In the genomic region with DNA sequence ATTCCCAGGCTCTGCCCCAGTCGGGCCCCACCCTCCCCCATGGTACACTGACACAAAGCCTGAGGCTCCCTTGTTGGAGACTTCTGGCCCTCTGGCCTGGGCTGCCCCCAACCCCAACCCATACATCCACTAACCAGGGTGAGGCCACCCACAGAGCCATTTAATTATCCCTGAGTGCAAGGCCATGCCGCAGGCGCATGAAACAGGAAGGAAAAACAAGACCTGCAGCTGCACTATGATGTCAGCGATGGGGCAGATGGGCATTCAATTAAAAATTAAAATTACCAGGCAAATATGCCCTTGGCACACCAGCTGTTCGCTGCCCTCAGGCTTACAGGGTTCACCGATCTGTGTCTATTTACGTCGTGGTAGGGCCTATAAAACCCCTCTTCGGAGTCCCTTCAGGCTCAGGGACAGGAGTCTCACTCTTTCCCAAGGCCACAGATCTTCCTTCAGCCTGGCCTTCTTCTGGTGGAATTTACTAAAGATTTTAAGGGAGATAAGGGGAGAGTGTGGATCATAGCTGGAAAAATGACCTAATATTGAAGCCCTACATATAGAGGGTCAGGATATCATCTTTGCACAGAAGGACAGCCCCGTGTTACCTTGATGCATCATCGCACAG, we compare ENCODE assay signal across 13 cellular contexts. TPM values are rescaled to one million over a fixed set of nuclear protein-coding genes. Genes with fewer than 3 reads are reported as not detected.
A peak's percentile ranks its signal among the peaks of the same experiment; 100 is the strongest.
DNase-seq lines count a peak whose midpoint lies in the region; FAIRE-seq and TF ChIP-seq lines count a peak whose summit lies in the region.
"Had no signal": no experiment of that assay in that cellular context is flagged by ENCODE, and none has a peak within 500 bp of the region (broad histone marks: within the 10 kb centered on the region; RNA-seq: fewer than 3 reads in every experiment).

No MANE protein-coding gene starts in this region.

- no peak overlapping the region for H2BK15ac ChIP-seq in H1 (ENCODE audit: low read length)

- no peak overlapping the region for H2BK12ac ChIP-seq in H1 (ENCODE audit: low read depth, low read length)

- no peak overlapping the region for H4K5ac ChIP-seq in H1 (ENCODE audit: insufficient read length, low read depth, low read length)

- no peak for TF ChIP-seq RAD21 in H1 (IDR thresholded peaks at IDR 0.05 in 1 of 2, conservative IDR thresholded peaks at IDR 0.05 in 1 of 2; ENCODE audit: low read depth in 2 of 2, low read length in 2 of 2)

- H3K27ac ChIP-seq in BLaER1: peak overlapping the region; percentile 78
- H3K27ac ChIP-seq in H1 (ENCODE audit: low read depth, low read length): no peak overlapping the region

- WGBS in H1 (ENCODE audit: extremely low coverage in 1 of 2, insufficient coverage in 1 of 2, insufficient read length in 1 of 2, insufficient replicate concordance in 2 of 2, low coverage in 1 of 2, low lambda C conversion rate in 2 of 2, missing lambda C conversion rate in 1 of 2), 2 experiments: 84% methylated on average over 11 of the region's 11 CpGs; no CpG with 5 or more reads in 1 of the 2 experiments

- no peak overlapping the region for H2BK120ac ChIP-seq in H1 (replicated peaks; ENCODE audit: low read depth, low read length)

- H4K91ac ChIP-seq in H1 (replicated peaks; ENCODE audit: insufficient read length, low read length): no peak overlapping the region

- H3K4me3 ChIP-seq in BLaER1: no peak overlapping the region
- no peak overlapping the region for H3K4me3 ChIP-seq in H1 (ENCODE audit: extremely low read depth in 1 of 4, insufficient read depth in 2 of 4, low read depth in 3 of 4, low read length in 4 of 4)

- DNase-seq in MV-4-11 (lab: John Stamatoyannopoulos, UW) (peak; percentile 47), NCI-H748 treated with DMSO at 0.1 percent for 48 hours (lab: John Stamatoyannopoulos, UW) (peak; percentile 66), H1 (ENCODE audit: low read depth in 1 of 2, low spot score in 2 of 2) (no peak), H54 (ENCODE audit: insufficient read length, low spot score) (no peak), GDM1 (lab: John Stamatoyannopoulos, UW) (no peak), iPS-NIHi11 (ENCODE audit: low spot score) (no peak)
- no peak for DNase-seq in stimulated activated CD4-positive, alpha-beta T cell treated with anti-CD3 and anti-CD28 coated beads, Interleukin-2, amount 100 ng/mL, for 24 hours
- DNase-seq: naive thymus-derived CD8-positive, alpha-beta T cell; stimulated activated CD4-positive, alpha-beta T cell treated with anti-CD3 and anti-CD28 coated beads, Interleukin-12 subunit alpha, Interleukin-12 subunit beta, amount 100 ng/mL, for 4 hours; stimulated activated naive CD8-positive, alpha-beta T cell treated with anti-CD3 and anti-CD28 coated beads, Interleukin-15, amount 100 ng/mL, for 72 hours had no signal

- H3K27me3 ChIP-seq in BLaER1 (no peaks in the 10 kb centered on the region), H1 (replicated peaks in 1 of 4; ENCODE audit: control insufficient read depth in 3 of 4, extremely low read depth in 1 of 4, insufficient read depth in 3 of 4, low read length in 3 of 4) (no peaks in the 10 kb centered on the region)

- H3K4me1 ChIP-seq in BLaER1 (peaks cover 78% of the 10 kb centered on the region), H1 (replicated peaks in 1 of 4; ENCODE audit: control insufficient read depth in 3 of 4, insufficient read depth in 4 of 4, low read length in 3 of 4) (peaks cover 6 to 19% (median 12%) of the 10 kb centered on the region in 4 experiments; a peak in 6 of 7 replicates)

- no peak for TF ChIP-seq POLR2A in H1 (IDR thresholded peaks at IDR 0.05; ENCODE audit: control extremely low read depth in 1 of 2, low read depth in 2 of 2, low read length in 2 of 2)
- TF ChIP-seq POLR2A in H54 (IDR thresholded peaks at IDR 0.05; ENCODE audit: low read depth, low read length): no peak

- H3K79me1 ChIP-seq in H1 (ENCODE audit: low read depth, low read length): no peaks in the 10 kb centered on the region

- no peak overlapping the region for H3K56ac ChIP-seq in H1 (replicated peaks; ENCODE audit: insufficient read length, low read depth, low read length)

- no peak overlapping the region for H2AK5ac ChIP-seq in H1 (ENCODE audit: low read depth, low read length)

- no peak overlapping the region for H3K4ac ChIP-seq in H1 (replicated peaks; ENCODE audit: insufficient read length, low read depth, low read length)

- no peak overlapping the region for H3K18ac ChIP-seq in H1 (ENCODE audit: extremely low read depth, low read length)

- POLR2A ChIA-PET in H1 (lab: Charles Lee; ENCODE audit: partially characterized antibody): interaction anchor here (0.7 to 15.8 kb wide), 6 partner anchors 9 to 30 kb away, joined by 3 to 107 read pairs (median 3); a partner anchor contains a TSS

- H2BK5ac ChIP-seq in H1 (ENCODE audit: low read depth, low read length): no peak overlapping the region

- H3K9me3 ChIP-seq in BLaER1 (no peaks in the 10 kb centered on the region), H1 (ENCODE audit: insufficient read depth in 2 of 2, low read depth in 1 of 2, low read length in 1 of 2) (no peaks in the 10 kb centered on the region)

- no peak for FAIRE-seq in H1 (lab: Jason Lieb, UNC)
- FAIRE-seq in H54 (lab: Jason Lieb, UNC): no peak
- FAIRE-seq: RCC 7860 had no signal

- H2AFZ ChIP-seq in H1 (ENCODE audit: low read length): no peak overlapping the region

- H3K14ac ChIP-seq in H1 (ENCODE audit: insufficient read length): no peak overlapping the region

- peak overlapping the region; percentile 77 for H3K4me2 ChIP-seq in BLaER1
- no peak overlapping the region for H3K4me2 ChIP-seq in H1 (ENCODE audit: insufficient read depth in 1 of 2, low read depth in 2 of 2, low read length in 2 of 2)

- no peaks in the 10 kb centered on the region; the same call in 1 of the 2 replicates for H3K23me2 ChIP-seq in H1 (ENCODE audit: low read depth, low read length)

- H4K20me1 ChIP-seq in BLaER1 (no peaks in the 10 kb centered on the region), H1 (replicated peaks in 1 of 2; ENCODE audit: control insufficient read depth in 1 of 2, insufficient read depth in 2 of 2, low read length in 2 of 2) (no peaks in the 10 kb centered on the region)

- H3K79me2 ChIP-seq in H1 (ENCODE audit: control insufficient read depth in 1 of 2, insufficient read depth in 2 of 2, low read length in 2 of 2): no peaks in the 10 kb centered on the region

- CTCF ChIA-PET in H1 (lab: Charles Lee; ENCODE audit: partially characterized antibody): interaction anchor here (0.6 to 1.7 kb wide), 4 partner anchors 33 to 149 kb away, joined by 3 to 11 read pairs (median 4); no protein-coding TSS in a partner anchor

- H3K36me3 ChIP-seq in BLaER1 (no peaks in the 10 kb centered on the region), H1 (ENCODE audit: control insufficient read depth in 2 of 4, insufficient read depth in 4 of 4, low read length in 3 of 4) (no peaks in the 10 kb centered on the region)

- no peak for TF ChIP-seq CTCF in H1 (IDR thresholded peaks at IDR 0.05; ENCODE audit: control extremely low read depth in 1 of 3, insufficient read depth in 1 of 3, low read depth in 1 of 3, low read length in 3 of 3)

- TF ChIP-seq EP300 in H1 (IDR thresholded peaks at IDR 0.05; ENCODE audit: borderline replicate concordance in 1 of 2, low read depth in 2 of 2, low read length in 2 of 2): no peak

- no peak overlapping the region for H4K8ac ChIP-seq in H1 (ENCODE audit: extremely low read depth, insufficient read depth, low read length)

- no peak overlapping the region for H2BK20ac ChIP-seq in H1 (ENCODE audit: low read length)

- H3K23ac ChIP-seq in H1 (ENCODE audit: insufficient read length): no peak overlapping the region

- H3K9ac ChIP-seq in BLaER1 (peak overlapping the region; percentile 65), H1 (replicated peaks in 1 of 4; ENCODE audit: extremely low read depth in 1 of 4, low read depth in 3 of 4, low read length in 3 of 4) (no peak overlapping the region)

TF ChIP-seq in H1, 55 proteins besides CTCF, POLR2A, EP300 and RAD21:
- TF ChIP-seq NANOG (IDR thresholded peaks at IDR 0.05; ENCODE audit: insufficient read depth, low read depth, low read length, poor library complexity, severe bottlenecking) (peak; percentile 35), SIN3A (conservative IDR thresholded peaks at IDR 0.05 in 1 of 2, IDR thresholded peaks at IDR 0.05 in 1 of 2; ENCODE audit: low read depth in 1 of 2, low read length in 2 of 2) (no peak)

RNA-seq across cellular contexts. Expression of a gene that starts 29.6 kb away (rescaled TPM):
- total RNA-seq in H1 (2021; fragmentation: NEBNext Ultra II Directional; extraction: Animal tissue kit (Norgen Biotek cat#: 25700)): 8.1 and 9.8 TPM in 2 replicates
- 5.7 and 7.7 TPM in 2 replicates for polyA plus RNA-seq in H1 (2011; rRNA removed)
- polyA plus RNA-seq in H1 (2011; cell fraction: cytosol; rRNA removed): 8.6 TPM
- 9.3 TPM for polyA plus RNA-seq in H1 (2011; cell fraction: nucleus; rRNA removed)
- polyA plus RNA-seq in H1 (2012, experiment 1 of 2): 7.5 to 8.3 TPM (median 8.1 TPM) in 4 replicates
- 8.6 TPM for polyA plus RNA-seq in H1 (2012, experiment 2 of 2)
- polyA plus RNA-seq in H1 (2013, experiment 1 of 2): 5.7 TPM
- 5.4 TPM for polyA plus RNA-seq in H1 (2013, experiment 2 of 2)
- polyA minus RNA-seq in H1 (2011; rRNA and poly(A)+ RNA removed): 4.1 and 5.1 TPM in 2 replicates
- polyA minus RNA-seq in H1 (2011; cell fraction: cytosol; rRNA and poly(A)+ RNA removed): 5.7 TPM
- 6.7 TPM for polyA minus RNA-seq in H1 (2011; cell fraction: nucleus; rRNA and poly(A)+ RNA removed)
- polyA plus RNA-seq: naive thymus-derived CD8-positive, alpha-beta T cell had no signal

RNA-seq across cellular contexts. Expression of a gene that starts 44.7 kb away (rescaled TPM):
- total RNA-seq in H1 (2021; fragmentation: NEBNext Ultra II Directional; extraction: Animal tissue kit (Norgen Biotek cat#: 25700)): 0.57 and 0.78 TPM in 2 replicates
- 0.27 and 0.39 TPM in 2 replicates for polyA plus RNA-seq in H1 (2011; rRNA removed)
- 0.56 TPM for polyA plus RNA-seq in H1 (2011; cell fraction: cytosol; rRNA removed)
- 0.43 TPM for polyA plus RNA-seq in H1 (2011; cell fraction: nucleus; rRNA removed)
- polyA plus RNA-seq in H1 (2012, experiment 1 of 2): 0.42 to 0.69 TPM (median 0.55 TPM) in 4 replicates
- polyA plus RNA-seq in H1 (2012, experiment 2 of 2): 0.08 TPM
- polyA plus RNA-seq in H1 (2013, experiment 1 of 2): 0.28 TPM
- 0.29 TPM for polyA plus RNA-seq in H1 (2013, experiment 2 of 2)
- polyA minus RNA-seq in H1 (2011; rRNA and poly(A)+ RNA removed): 0.63 and 0.73 TPM in 2 replicates
- polyA minus RNA-seq in H1 (2011; cell fraction: cytosol; rRNA and poly(A)+ RNA removed): 0.51 TPM
- 0.60 TPM for polyA minus RNA-seq in H1 (2011; cell fraction: nucleus; rRNA and poly(A)+ RNA removed)

RNA-seq across cellular contexts. Expression of a gene that starts 50.6 kb away (rescaled TPM):
- total RNA-seq in H1 (2021; fragmentation: NEBNext Ultra II Directional; extraction: Animal tissue kit (Norgen Biotek cat#: 25700)): 0.13 and 0.29 TPM in 2 replicates
- 0.16 and 0.23 TPM in 2 replicates for polyA plus RNA-seq in H1 (2011; rRNA removed)
- 0.18 TPM for polyA plus RNA-seq in H1 (2011; cell fraction: cytosol; rRNA removed)
- 0.11 TPM for polyA plus RNA-seq in H1 (2011; cell fraction: nucleus; rRNA removed)
- 0.10 to 0.42 TPM (median 0.17 TPM) in 4 replicates for polyA plus RNA-seq in H1 (2012, experiment 1 of 2)
- 0.04 TPM for polyA plus RNA-seq in H1 (2012, experiment 2 of 2)
- 0.06 TPM for polyA plus RNA-seq in H1 (2013, experiment 1 of 2)
- 0.04 TPM for polyA plus RNA-seq in H1 (2013, experiment 2 of 2)
- 0.79 and 0.88 TPM in 2 replicates for polyA minus RNA-seq in H1 (2011; rRNA and poly(A)+ RNA removed)
- polyA minus RNA-seq in H1 (2011; cell fraction: cytosol; rRNA and poly(A)+ RNA removed): 0.37 TPM
- 0.60 TPM for polyA minus RNA-seq in H1 (2011; cell fraction: nucleus; rRNA and poly(A)+ RNA removed)
- total RNA-seq: activated CD8-positive, alpha-beta memory T cell treated with anti-CD3 and anti-CD28 coated beads for 36 hours; naive thymus-derived CD8-positive, alpha-beta T cell had no signal
- polyA plus RNA-seq: naive thymus-derived CD8-positive, alpha-beta T cell had no signal

Comparison
In these comparisons a context has a peak if more than half of its experiments do, and no peak if none do; other contexts are left out.
1. DNase-seq: peak in MV-4-11 (single experiment) and NCI-H748 treated with DMSO at 0.1 percent for 48 hours (single experiment); none in H1 (0 of 2), H54 (single experiment), GDM1 (single experiment), iPS-NIHi11 (single experiment) and stimulated activated CD4-positive, alpha-beta T cell treated with anti-CD3 and anti-CD28 coated beads, Interleukin-2, amount 100 ng/mL, for 24 hours (0 of 2).